Comparison of ENCODE assay signal across 27 cellular contexts in genomic region chr1:42175314-42176054, GRCh38. TPM values are rescaled to one million over a fixed set of nuclear protein-coding genes. Genes with fewer than 3 reads are reported as not detected.
"Had no signal": no experiment of that assay in that cellular context is flagged by ENCODE, and none has a peak within 500 bp of the region (broad histone marks: within the 10 kb centered on the region; RNA-seq: fewer than 3 reads in every experiment).

No MANE protein-coding gene starts in this region.

- H3K27ac Mint-ChIP-seq: activated CD4-positive, alpha-beta T cell treated with anti-CD3 and anti-CD28 coated beads, Interleukin-2, amount 10 ng/mL, durations not matched to agents 7 days and 5 days; activated CD8-positive, alpha-beta memory T cell treated with anti-CD3 and anti-CD28 coated beads, Interleukin-2, amount 10 ng/mL, durations not matched to agents 7 days and 5 days; activated CD8-positive, alpha-beta T cell treated with anti-CD3 and anti-CD28 coated beads for 36 hours; activated naive CD8-positive, alpha-beta T cell treated with anti-CD3 and anti-CD28 coated beads, Interleukin-2, amount 50 U/mL, for 24 hours; neural progenitor cell had no signal

- H3K9me3 ChIP-seq: esophagus squamous epithelium, gastroesophageal sphincter, lower lobe of right lung, thoracic aorta, upper lobe of left lung had no signal

- H3K4me3 ChIP-seq: esophagus squamous epithelium, gastroesophageal sphincter, lower lobe of right lung, neural progenitor cell, thoracic aorta, upper lobe of left lung had no signal

- H3K27me3 Mint-ChIP-seq: activated CD4-positive, alpha-beta T cell treated with anti-CD3 and anti-CD28 coated beads, Interleukin-2, amount 10 ng/mL, durations not matched to agents 7 days and 5 days; activated CD8-positive, alpha-beta memory T cell treated with anti-CD3 and anti-CD28 coated beads, Interleukin-2, amount 10 ng/mL, durations not matched to agents 7 days and 5 days; activated CD8-positive, alpha-beta T cell treated with anti-CD3 and anti-CD28 coated beads for 36 hours; activated naive CD8-positive, alpha-beta T cell treated with anti-CD3 and anti-CD28 coated beads, Interleukin-2, amount 50 U/mL, for 24 hours; naive thymus-derived CD8-positive, alpha-beta T cell had no signal

- H3K9me3 Mint-ChIP-seq: activated CD4-positive, alpha-beta T cell treated with anti-CD3 and anti-CD28 coated beads, Interleukin-2, amount 10 ng/mL, durations not matched to agents 7 days and 5 days; activated CD8-positive, alpha-beta T cell treated with anti-CD3 and anti-CD28 coated beads for 36 hours; activated naive CD8-positive, alpha-beta T cell treated with anti-CD3 and anti-CD28 coated beads, Interleukin-2, amount 50 U/mL, for 24 hours; naive thymus-derived CD8-positive, alpha-beta T cell; neural progenitor cell had no signal

- ATAC-seq: activated CD8-positive, alpha-beta memory T cell treated with anti-CD3 and anti-CD28 coated beads, Interleukin-2, amount 10 ng/mL, durations not matched to agents 7 days and 5 days; activated CD8-positive, alpha-beta T cell treated with anti-CD3 and anti-CD28 coated beads for 36 hours; activated naive CD8-positive, alpha-beta T cell treated with anti-CD3 and anti-CD28 coated beads, Interleukin-2, amount 50 U/mL, for 24 hours; gastroesophageal sphincter; lower lobe of right lung; naive thymus-derived CD8-positive, alpha-beta T cell had no signal

- H3K36me3 Mint-ChIP-seq: activated CD8-positive, alpha-beta memory T cell treated with anti-CD3 and anti-CD28 coated beads, Interleukin-2, amount 10 ng/mL, durations not matched to agents 7 days and 5 days had no signal

- H3K27ac ChIP-seq: esophagus squamous epithelium, gastroesophageal sphincter, lower lobe of right lung, neural progenitor cell, thoracic aorta, upper lobe of left lung, WERI-Rb-1 had no signal

- DNase-seq: activated CD4-positive, alpha-beta T cell treated with anti-CD3 and anti-CD28 coated beads, Interleukin-2, amount 10 ng/mL, durations not matched to agents 7 days and 5 days; activated CD4-positive, CD25-positive, alpha-beta regulatory T cell treated with anti-CD3 and anti-CD28 coated beads, Interleukin-2, amount 50 U/mL, for 72 hours; activated CD8-positive, alpha-beta memory T cell treated with anti-CD3 and anti-CD28 coated beads, Interleukin-2, amount 10 ng/mL, durations not matched to agents 7 days and 5 days; activated CD8-positive, alpha-beta T cell treated with anti-CD3 and anti-CD28 coated beads for 36 hours; activated effector memory CD4-positive, alpha-beta T cell treated with anti-CD3 and anti-CD28 coated beads, Interleukin-2, amount 50 U/mL, for 16 hours; activated naive CD4-positive, alpha-beta T cell treated with anti-CD3 and anti-CD28 coated beads, Interleukin-2, amount 50 U/mL, for 16 hours; activated naive CD8-positive, alpha-beta T cell treated with anti-CD3 and anti-CD28 coated beads, Interleukin-2, amount 50 U/mL, for 24 hours; activated T-cell treated with anti-CD3 and anti-CD28 coated beads for 4 hours; caudate nucleus; dermis blood vessel endothelial cell; effector CD8-positive, alpha-beta T cell; esophagus squamous epithelium; head of caudate nucleus; kidney; lower lobe of right lung; naive thymus-derived CD8-positive, alpha-beta T cell; posterior cingulate gyrus; stimulated activated CD4-positive, alpha-beta T cell treated with anti-CD3 and anti-CD28 coated beads, Interleukin-2, amount 100 ng/mL, for 48 hours; stimulated activated CD8-positive, alpha-beta memory T cell treated with anti-CD3 and anti-CD28 coated beads, Interleukin-4, amount 100 ng/mL, for 48 hours; stimulated activated naive CD4-positive, alpha-beta T cell; upper lobe of left lung; WERI-Rb-1 had no signal

- H3K27me3 ChIP-seq: esophagus squamous epithelium, gastroesophageal sphincter, neural progenitor cell, upper lobe of left lung had no signal

- H3K36me3 ChIP-seq: neural progenitor cell, thoracic aorta had no signal

- FAIRE-seq: kidney had no signal

- H3K4me1 Mint-ChIP-seq: activated CD4-positive, alpha-beta T cell treated with anti-CD3 and anti-CD28 coated beads, Interleukin-2, amount 10 ng/mL, durations not matched to agents 7 days and 5 days; activated CD8-positive, alpha-beta memory T cell treated with anti-CD3 and anti-CD28 coated beads, Interleukin-2, amount 10 ng/mL, durations not matched to agents 7 days and 5 days; activated naive CD8-positive, alpha-beta T cell treated with anti-CD3 and anti-CD28 coated beads, Interleukin-2, amount 50 U/mL, for 24 hours; neural progenitor cell had no signal

- H3K4me3 Mint-ChIP-seq: activated CD4-positive, alpha-beta T cell treated with anti-CD3 and anti-CD28 coated beads, Interleukin-2, amount 10 ng/mL, durations not matched to agents 7 days and 5 days; activated CD8-positive, alpha-beta memory T cell treated with anti-CD3 and anti-CD28 coated beads, Interleukin-2, amount 10 ng/mL, durations not matched to agents 7 days and 5 days; activated CD8-positive, alpha-beta T cell treated with anti-CD3 and anti-CD28 coated beads for 36 hours; activated naive CD8-positive, alpha-beta T cell treated with anti-CD3 and anti-CD28 coated beads, Interleukin-2, amount 50 U/mL, for 24 hours; naive thymus-derived CD8-positive, alpha-beta T cell; neural progenitor cell had no signal

RNA-seq across cellular contexts. Expression of gene GUCA2A, which starts 10.9 kb away (rescaled TPM):
- total RNA-seq: activated CD4-positive, alpha-beta T cell treated with anti-CD3 and anti-CD28 coated beads, Interleukin-2, amount 10 ng/mL, durations not matched to agents 7 days and 5 days; activated CD8-positive, alpha-beta memory T cell treated with anti-CD3 and anti-CD28 coated beads, Interleukin-2, amount 10 ng/mL, durations not matched to agents 7 days and 5 days; activated CD8-positive, alpha-beta T cell treated with anti-CD3 and anti-CD28 coated beads for 36 hours; dermis blood vessel endothelial cell; esophagus squamous epithelium; gastroesophageal sphincter; kidney; lower lobe of right lung; naive thymus-derived CD8-positive, alpha-beta T cell; omental fat pad; T-helper 2 cell treated with Interferon-gamma antibody and Interleukin-4, amounts not matched to agents 100 ng/mL and 5 ng/mL, for 36 hours; thoracic aorta had no signal

RNA-seq across cellular contexts. Expression of gene GUCA2B, which starts 22.3 kb away (rescaled TPM):
- total RNA-seq: activated CD4-positive, alpha-beta T cell treated with anti-CD3 and anti-CD28 coated beads, Interleukin-2, amount 10 ng/mL, durations not matched to agents 7 days and 5 days; activated CD8-positive, alpha-beta memory T cell treated with anti-CD3 and anti-CD28 coated beads, Interleukin-2, amount 10 ng/mL, durations not matched to agents 7 days and 5 days; activated CD8-positive, alpha-beta T cell treated with anti-CD3 and anti-CD28 coated beads for 36 hours; dermis blood vessel endothelial cell; esophagus squamous epithelium; gastroesophageal sphincter; kidney; lower lobe of right lung; naive thymus-derived CD8-positive, alpha-beta T cell; omental fat pad; T-helper 2 cell treated with Interferon-gamma antibody and Interleukin-4, amounts not matched to agents 100 ng/mL and 5 ng/mL, for 36 hours; thoracic aorta; upper lobe of left lung had no signal
